ENCODE assay signal across 1 cellular context in the genomic region with DNA sequence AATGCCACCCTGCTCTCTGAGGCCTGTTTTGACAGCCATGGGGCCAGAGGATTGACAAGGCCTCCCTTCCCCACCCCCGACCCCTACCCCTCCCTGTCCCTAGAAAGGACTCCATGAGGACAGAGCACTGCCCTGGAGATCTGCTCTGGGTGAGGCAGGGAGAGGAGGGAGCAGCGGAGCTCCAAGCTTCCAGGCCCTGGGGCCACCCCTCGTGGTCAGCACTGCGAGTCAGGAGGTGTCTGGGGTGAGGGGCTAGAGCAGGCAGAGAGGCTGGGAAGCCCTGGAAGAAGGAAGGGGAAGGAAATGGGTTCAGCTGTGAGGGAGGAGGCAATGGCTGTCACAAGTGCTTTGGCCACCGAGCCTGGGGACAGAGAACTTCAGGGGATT.
TF ChIP-seq lines count a peak whose summit lies in the region.

No MANE protein-coding gene starts in this region.

TF ChIP-seq in WTC11, 78 proteins besides CTCF, POLR2A, EP300 and RAD21 (continued from another document):
- TF ChIP-seq ETV6 (CRISPR knock-in tag; IDR thresholded peaks at IDR 0.05), result no peak
- no peak for TF ChIP-seq RELA (CRISPR knock-in tag; IDR thresholded peaks at IDR 0.05; ENCODE audit: borderline replicate concordance)
- TF ChIP-seq AR (CRISPR knock-in tag; IDR thresholded peaks at IDR 0.05), result no peak
